Comparison of ENCODE assay signal across 2 cellular contexts in the genomic region with DNA sequence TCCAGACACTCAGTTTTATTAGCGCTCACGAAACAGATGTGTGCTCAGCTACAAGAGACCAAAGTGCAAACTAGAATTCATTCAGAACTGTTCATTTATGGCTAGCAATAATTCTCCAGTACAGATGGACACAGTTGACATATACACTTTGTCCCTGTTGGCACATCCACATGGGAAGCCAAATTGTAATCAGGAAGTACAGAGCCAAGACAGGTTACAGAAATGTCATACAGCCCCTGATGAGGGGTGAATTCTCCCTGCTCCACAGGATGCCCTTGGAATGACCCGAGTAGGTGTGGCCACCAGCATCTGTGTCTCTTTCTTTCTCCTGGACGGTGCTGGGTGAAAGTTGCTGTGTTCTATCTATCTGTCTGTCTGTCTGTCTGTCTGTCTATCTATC.
TF ChIP-seq lines count a peak whose summit lies in the region.

No MANE protein-coding gene starts in this region.

TF ChIP-seq in HEK293, 187 proteins besides CTCF, POLR2A, EP300 and RAD21:
- TF ChIP-seq ZFHX2 (tag by site-specific recombination; conservative IDR thresholded peaks at IDR 0.05) (no peak), ZNF473 (tag by site-specific recombination; IDR thresholded peaks at IDR 0.05) (no peak), ZNF214 (tag by site-specific recombination; IDR thresholded peaks at IDR 0.05; ENCODE audit: borderline replicate concordance) (no peak)
- TF ChIP-seq, protein P1, sequence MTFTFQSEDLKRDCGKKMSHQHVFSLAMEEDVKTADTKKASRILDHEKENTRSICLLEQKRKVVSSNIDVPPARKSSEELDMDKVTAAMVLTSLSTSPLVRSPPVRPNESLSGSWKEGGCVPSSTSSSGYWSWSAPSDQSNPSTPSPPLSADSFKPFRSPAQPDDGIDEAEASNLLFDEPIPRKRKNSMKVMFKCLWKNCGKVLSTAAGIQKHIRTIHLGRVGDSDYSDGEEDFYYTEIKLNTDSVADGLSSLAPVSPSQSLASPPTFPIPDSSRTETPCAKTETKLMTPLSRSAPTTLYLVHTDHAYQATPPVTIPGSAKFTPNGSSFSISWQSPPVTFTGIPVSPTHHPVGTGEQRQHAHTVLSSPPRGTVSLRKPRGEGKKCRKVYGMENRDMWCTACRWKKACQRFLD (tag by site-specific recombination; IDR thresholded peaks at IDR 0.05) = no peak
- TF ChIP-seq, protein P2, sequence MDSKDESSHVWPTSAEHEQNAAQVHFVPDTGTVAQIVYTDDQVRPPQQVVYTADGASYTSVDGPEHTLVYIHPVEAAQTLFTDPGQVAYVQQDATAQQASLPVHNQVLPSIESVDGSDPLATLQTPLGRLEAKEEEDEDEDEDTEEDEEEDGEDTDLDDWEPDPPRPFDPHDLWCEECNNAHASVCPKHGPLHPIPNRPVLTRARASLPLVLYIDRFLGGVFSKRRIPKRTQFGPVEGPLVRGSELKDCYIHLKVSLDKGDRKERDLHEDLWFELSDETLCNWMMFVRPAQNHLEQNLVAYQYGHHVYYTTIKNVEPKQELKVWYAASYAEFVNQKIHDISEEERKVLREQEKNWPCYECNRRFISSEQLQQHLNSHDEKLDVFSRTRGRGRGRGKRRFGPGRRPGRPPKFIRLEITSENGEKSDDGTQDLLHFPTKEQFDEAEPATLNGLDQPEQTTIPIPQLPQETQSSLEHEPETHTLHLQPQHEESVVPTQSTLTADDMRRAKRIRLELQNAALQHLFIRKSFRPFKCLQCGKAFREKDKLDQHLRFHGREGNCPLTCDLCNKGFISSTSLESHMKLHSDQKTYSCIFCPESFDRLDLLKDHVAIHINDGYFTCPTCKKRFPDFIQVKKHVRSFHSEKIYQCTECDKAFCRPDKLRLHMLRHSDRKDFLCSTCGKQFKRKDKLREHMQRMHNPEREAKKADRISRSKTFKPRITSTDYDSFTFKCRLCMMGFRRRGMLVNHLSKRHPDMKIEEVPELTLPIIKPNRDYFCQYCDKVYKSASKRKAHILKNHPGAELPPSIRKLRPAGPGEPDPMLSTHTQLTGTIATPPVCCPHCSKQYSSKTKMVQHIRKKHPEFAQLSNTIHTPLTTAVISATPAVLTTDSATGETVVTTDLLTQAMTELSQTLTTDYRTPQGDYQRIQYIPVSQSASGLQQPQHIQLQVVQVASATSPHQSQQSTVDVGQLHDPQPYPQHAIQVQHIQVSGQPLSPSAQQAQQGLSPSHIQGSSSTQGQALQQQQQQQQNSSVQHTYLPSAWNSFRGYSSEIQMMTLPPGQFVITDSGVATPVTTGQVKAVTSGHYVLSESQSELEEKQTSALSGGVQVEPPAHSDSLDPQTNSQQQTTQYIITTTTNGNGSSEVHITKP (tag by site-specific recombination; IDR thresholded peaks at IDR 0.05) = peak; percentile 38; the same call in 1 of the 2 replicates
- TF ChIP-seq, protein P3, sequence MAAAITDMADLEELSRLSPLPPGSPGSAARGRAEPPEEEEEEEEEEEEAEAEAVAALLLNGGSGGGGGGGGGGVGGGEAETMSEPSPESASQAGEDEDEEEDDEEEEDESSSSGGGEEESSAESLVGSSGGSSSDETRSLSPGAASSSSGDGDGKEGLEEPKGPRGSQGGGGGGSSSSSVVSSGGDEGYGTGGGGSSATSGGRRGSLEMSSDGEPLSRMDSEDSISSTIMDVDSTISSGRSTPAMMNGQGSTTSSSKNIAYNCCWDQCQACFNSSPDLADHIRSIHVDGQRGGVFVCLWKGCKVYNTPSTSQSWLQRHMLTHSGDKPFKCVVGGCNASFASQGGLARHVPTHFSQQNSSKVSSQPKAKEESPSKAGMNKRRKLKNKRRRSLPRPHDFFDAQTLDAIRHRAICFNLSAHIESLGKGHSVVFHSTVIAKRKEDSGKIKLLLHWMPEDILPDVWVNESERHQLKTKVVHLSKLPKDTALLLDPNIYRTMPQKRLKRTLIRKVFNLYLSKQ (tag by site-specific recombination; IDR thresholded peaks at IDR 0.05; ENCODE audit: borderline replicate concordance) = no peak

TF ChIP-seq in K562, 482 proteins besides CTCF, POLR2A, EP300 and RAD21:
- no peak for TF ChIP-seq ZNF583 (CRISPR knock-in tag; IDR thresholded peaks at IDR 0.05)
- TF ChIP-seq, protein P4, sequence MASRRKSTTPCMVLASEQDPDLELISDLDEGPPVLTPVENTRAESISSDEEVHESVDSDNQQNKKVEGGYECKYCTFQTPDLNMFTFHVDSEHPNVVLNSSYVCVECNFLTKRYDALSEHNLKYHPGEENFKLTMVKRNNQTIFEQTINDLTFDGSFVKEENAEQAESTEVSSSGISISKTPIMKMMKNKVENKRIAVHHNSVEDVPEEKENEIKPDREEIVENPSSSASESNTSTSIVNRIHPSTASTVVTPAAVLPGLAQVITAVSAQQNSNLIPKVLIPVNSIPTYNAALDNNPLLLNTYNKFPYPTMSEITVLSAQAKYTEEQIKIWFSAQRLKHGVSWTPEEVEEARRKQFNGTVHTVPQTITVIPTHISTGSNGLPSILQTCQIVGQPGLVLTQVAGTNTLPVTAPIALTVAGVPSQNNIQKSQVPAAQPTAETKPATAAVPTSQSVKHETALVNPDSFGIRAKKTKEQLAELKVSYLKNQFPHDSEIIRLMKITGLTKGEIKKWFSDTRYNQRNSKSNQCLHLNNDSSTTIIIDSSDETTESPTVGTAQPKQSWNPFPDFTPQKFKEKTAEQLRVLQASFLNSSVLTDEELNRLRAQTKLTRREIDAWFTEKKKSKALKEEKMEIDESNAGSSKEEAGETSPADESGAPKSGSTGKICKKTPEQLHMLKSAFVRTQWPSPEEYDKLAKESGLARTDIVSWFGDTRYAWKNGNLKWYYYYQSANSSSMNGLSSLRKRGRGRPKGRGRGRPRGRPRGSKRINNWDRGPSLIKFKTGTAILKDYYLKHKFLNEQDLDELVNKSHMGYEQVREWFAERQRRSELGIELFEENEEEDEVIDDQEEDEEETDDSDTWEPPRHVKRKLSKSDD (conservative IDR thresholded peaks at IDR 0.05; ENCODE audit: low read length) = no peak
- TF ChIP-seq SMAD1 (IDR thresholded peaks at IDR 0.05; ENCODE audit: low read depth, low read length, partially characterized antibody) = no peak
- TF ChIP-seq ARID1B (IDR thresholded peaks at IDR 0.05) = no peak
- no peak for TF ChIP-seq CHD2 (IDR thresholded peaks at IDR 0.05; ENCODE audit: low read depth, low read length)
- TF ChIP-seq SMARCA5 (IDR thresholded peaks at IDR 0.05) = no peak
- TF ChIP-seq, protein P5, sequence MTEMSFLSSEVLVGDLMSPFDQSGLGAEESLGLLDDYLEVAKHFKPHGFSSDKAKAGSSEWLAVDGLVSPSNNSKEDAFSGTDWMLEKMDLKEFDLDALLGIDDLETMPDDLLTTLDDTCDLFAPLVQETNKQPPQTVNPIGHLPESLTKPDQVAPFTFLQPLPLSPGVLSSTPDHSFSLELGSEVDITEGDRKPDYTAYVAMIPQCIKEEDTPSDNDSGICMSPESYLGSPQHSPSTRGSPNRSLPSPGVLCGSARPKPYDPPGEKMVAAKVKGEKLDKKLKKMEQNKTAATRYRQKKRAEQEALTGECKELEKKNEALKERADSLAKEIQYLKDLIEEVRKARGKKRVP (CRISPR knock-in tag; IDR thresholded peaks at IDR 0.05) = no peak
- no peak for TF ChIP-seq NCOA2 (IDR thresholded peaks at IDR 0.05; ENCODE audit: partially characterized antibody in 2 of 2)
- TF ChIP-seq ZNF232 (CRISPR knock-in tag; IDR thresholded peaks at IDR 0.05) = no peak
- TF ChIP-seq, protein P6, sequence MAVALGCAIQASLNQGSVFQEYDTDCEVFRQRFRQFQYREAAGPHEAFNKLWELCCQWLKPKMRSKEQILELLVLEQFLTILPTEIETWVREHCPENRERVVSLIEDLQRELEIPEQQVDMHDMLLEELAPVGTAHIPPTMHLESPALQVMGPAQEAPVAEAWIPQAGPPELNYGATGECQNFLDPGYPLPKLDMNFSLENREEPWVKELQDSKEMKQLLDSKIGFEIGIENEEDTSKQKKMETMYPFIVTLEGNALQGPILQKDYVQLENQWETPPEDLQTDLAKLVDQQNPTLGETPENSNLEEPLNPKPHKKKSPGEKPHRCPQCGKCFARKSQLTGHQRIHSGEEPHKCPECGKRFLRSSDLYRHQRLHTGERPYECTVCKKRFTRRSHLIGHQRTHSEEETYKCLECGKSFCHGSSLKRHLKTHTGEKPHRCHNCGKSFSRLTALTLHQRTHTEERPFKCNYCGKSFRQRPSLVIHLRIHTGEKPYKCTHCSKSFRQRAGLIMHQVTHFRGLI (CRISPR knock-in tag; IDR thresholded peaks at IDR 0.05) = no peak
- no peak for TF ChIP-seq KLF1 (tag; IDR thresholded peaks at IDR 0.05)
- TF ChIP-seq NFIX (CRISPR knock-in tag; IDR thresholded peaks at IDR 0.05; ENCODE audit: low read depth) = no peak
- TF ChIP-seq, protein P7, sequence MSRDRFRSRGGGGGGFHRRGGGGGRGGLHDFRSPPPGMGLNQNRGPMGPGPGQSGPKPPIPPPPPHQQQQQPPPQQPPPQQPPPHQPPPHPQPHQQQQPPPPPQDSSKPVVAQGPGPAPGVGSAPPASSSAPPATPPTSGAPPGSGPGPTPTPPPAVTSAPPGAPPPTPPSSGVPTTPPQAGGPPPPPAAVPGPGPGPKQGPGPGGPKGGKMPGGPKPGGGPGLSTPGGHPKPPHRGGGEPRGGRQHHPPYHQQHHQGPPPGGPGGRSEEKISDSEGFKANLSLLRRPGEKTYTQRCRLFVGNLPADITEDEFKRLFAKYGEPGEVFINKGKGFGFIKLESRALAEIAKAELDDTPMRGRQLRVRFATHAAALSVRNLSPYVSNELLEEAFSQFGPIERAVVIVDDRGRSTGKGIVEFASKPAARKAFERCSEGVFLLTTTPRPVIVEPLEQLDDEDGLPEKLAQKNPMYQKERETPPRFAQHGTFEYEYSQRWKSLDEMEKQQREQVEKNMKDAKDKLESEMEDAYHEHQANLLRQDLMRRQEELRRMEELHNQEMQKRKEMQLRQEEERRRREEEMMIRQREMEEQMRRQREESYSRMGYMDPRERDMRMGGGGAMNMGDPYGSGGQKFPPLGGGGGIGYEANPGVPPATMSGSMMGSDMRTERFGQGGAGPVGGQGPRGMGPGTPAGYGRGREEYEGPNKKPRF (IDR thresholded peaks at IDR 0.05; ENCODE audit: low read depth, low read length) = no peak
- no peak for TF ChIP-seq SRF (CRISPR knock-in tag; IDR thresholded peaks at IDR 0.05)
- TF ChIP-seq MEF2A (IDR thresholded peaks at IDR 0.05; ENCODE audit: control insufficient read depth, low read depth, low read length) = no peak
- TF ChIP-seq MAFF (IDR thresholded peaks at IDR 0.05; ENCODE audit: low read length) = no peak
- no peak for TF ChIP-seq CHCHD3 (CRISPR knock-in tag; IDR thresholded peaks at IDR 0.05)
- no peak for TF ChIP-seq PHF8 (IDR thresholded peaks at IDR 0.05; ENCODE audit: borderline replicate concordance, low read length)
